ENCODE assay signal across 16 cellular contexts in genomic region chr6:1389791-1390070, GRCh38. TPM values are rescaled to one million over a fixed set of nuclear protein-coding genes. Genes with fewer than 3 reads are reported as not detected.
DNase-seq lines count a peak whose midpoint lies in the region; ATAC-seq and TF ChIP-seq lines count a peak whose summit lies in the region.
"Had no signal": no experiment of that assay in that cellular context is flagged by ENCODE, and none has a peak within 500 bp of the region (broad histone marks: within the 10 kb centered on the region; RNA-seq: fewer than 3 reads in every experiment).

No MANE protein-coding gene starts in this region.

- H3K4me1 ChIP-seq in A673 (ENCODE audit: insufficient read depth, low read length, poor library complexity, severe bottlenecking) (no peaks in the 10 kb centered on the region), HUES48 (ENCODE audit: control insufficient read depth, insufficient read depth, low read length) (peaks cover 20% of the 10 kb centered on the region), esophagus squamous epithelium (peaks cover 16 to 71% (median 19%) of the 10 kb centered on the region in 3 donors), psoas muscle (peaks cover 4% of the 10 kb centered on the region)

- peaks cover 14% of the 10 kb centered on the region for H3K4me1 Mint-ChIP-seq in activated CD4-positive, alpha-beta T cell treated with anti-CD3 and anti-CD28 coated beads, Interleukin-2, amount 10 ng/mL, durations not matched to agents 24 days and 14 days
- peaks cover 4% of the 10 kb centered on the region for H3K4me1 Mint-ChIP-seq in progenitor cell of endocrine pancreas (ENCODE audit: low read depth)

- H3K4me3 ChIP-seq in A673 (ENCODE audit: low read depth, low read length, poor library complexity, severe bottlenecking) (peak overlapping the region; percentile 38), HUES48 (ENCODE audit: low read depth, low read length) (peak overlapping the region; percentile 6; the same call in 1 of the 2 replicates), esophagus squamous epithelium (peak overlapping the region; percentile 42 to 75 (median 54)), psoas muscle (peak overlapping the region; percentile 60)

- no peaks in the 10 kb centered on the region for H3K36me3 Mint-ChIP-seq in activated CD4-positive, alpha-beta T cell treated with anti-CD3 and anti-CD28 coated beads, Interleukin-2, amount 10 ng/mL, durations not matched to agents 24 days and 14 days (ENCODE audit: low read depth)
- no peaks in the 10 kb centered on the region for H3K36me3 Mint-ChIP-seq in progenitor cell of endocrine pancreas (ENCODE audit: insufficient read depth)
- H3K36me3 Mint-ChIP-seq: activated CD8-positive, alpha-beta memory T cell treated with anti-CD3 and anti-CD28 coated beads, Interleukin-2, amount 10 ng/mL, durations not matched to agents 7 days and 5 days had no signal

- no peak for TF ChIP-seq POLR2A in esophagus squamous epithelium (IDR thresholded peaks at IDR 0.05)

- WGBS in esophagus squamous epithelium, 2 donors = no CpG with 5 or more reads among the region's 50 CpGs
- WGBS in psoas muscle, 3 donors = 0 to 1% methylated on average over 21 to 43 of the region's 50 CpGs; no CpG with 5 or more reads in 1 of the 3 donors

- no peaks in the 10 kb centered on the region for H3K9me3 Mint-ChIP-seq in activated CD4-positive, alpha-beta T cell treated with anti-CD3 and anti-CD28 coated beads, Interleukin-2, amount 10 ng/mL, durations not matched to agents 24 days and 14 days
- no peaks in the 10 kb centered on the region for H3K9me3 Mint-ChIP-seq in progenitor cell of endocrine pancreas (ENCODE audit: low read depth)
- H3K9me3 Mint-ChIP-seq: activated naive CD8-positive, alpha-beta T cell treated with anti-CD3 and anti-CD28 coated beads, Interleukin-2, amount 50 U/mL, for 24 hours; IgD-negative memory B cell had no signal

- TF ChIP-seq CTCF in A673 (conservative IDR thresholded peaks at IDR 0.05; ENCODE audit: low read depth, low read length) (no peak), esophagus squamous epithelium (IDR thresholded peaks at IDR 0.05) (no peak), psoas muscle (IDR thresholded peaks at IDR 0.05) (no peak), progenitor cell of endocrine pancreas (IDR thresholded peaks at IDR 0.05; ENCODE audit: unreplicated experiment) (no peak)

- intact Hi-C loops in A673 (cut with micrococcal nuclease; ENCODE audit: unreplicated experiment) (loop anchor here (5.0 to 10.0 kb wide), 2 partner anchors 475 to 662 kb away; no protein-coding TSS in a partner anchor), esophagus squamous epithelium (cut with DNase I) (loop anchor here (10.0 kb wide), 1 partner anchor 665 kb away; no protein-coding TSS in a partner anchor), psoas muscle (cut with DNase I) (loop anchor here in 1 of 2 donors (10.0 kb wide), 1 partner anchor 665 kb away; no protein-coding TSS in a partner anchor)
- intact Hi-C loops in activated CD4-positive, alpha-beta T cell treated with anti-CD3 and anti-CD28 coated beads, Interleukin-2, amount 10 ng/mL, durations not matched to agents 24 days and 14 days (cut with micrococcal nuclease) = loop anchor here (5.0 to 10.0 kb wide), 2 partner anchors 218 to 1835 kb away; partner anchors contain the start of genes FOXC1 and TUBB2B

- H3K9me3 ChIP-seq in A673 (ENCODE audit: low read depth, low read length, poor library complexity, severe bottlenecking) (no peaks in the 10 kb centered on the region), HUES48 (ENCODE audit: control insufficient read depth, insufficient read depth, low read length) (no peaks in the 10 kb centered on the region), esophagus squamous epithelium (no peaks in the 10 kb centered on the region), psoas muscle (no peaks in the 10 kb centered on the region)

- H3K4me3 Mint-ChIP-seq in activated CD4-positive, alpha-beta T cell treated with anti-CD3 and anti-CD28 coated beads, Interleukin-2, amount 10 ng/mL, durations not matched to agents 24 days and 14 days = no peak overlapping the region
- no peak overlapping the region for H3K4me3 Mint-ChIP-seq in progenitor cell of endocrine pancreas (ENCODE audit: low read depth)
- H3K4me3 Mint-ChIP-seq: activated CD8-positive, alpha-beta memory T cell treated with anti-CD3 and anti-CD28 coated beads, Interleukin-2, amount 10 ng/mL, durations not matched to agents 7 days and 5 days had no signal

- peaks cover 76% of the 10 kb centered on the region for H3K27me3 Mint-ChIP-seq in activated CD4-positive, alpha-beta T cell treated with anti-CD3 and anti-CD28 coated beads, Interleukin-2, amount 10 ng/mL, durations not matched to agents 24 days and 14 days
- peaks cover 81% of the 10 kb centered on the region for H3K27me3 Mint-ChIP-seq in progenitor cell of endocrine pancreas

- no peak overlapping the region for H3K9ac ChIP-seq in HUES48 (ENCODE audit: low read depth, low read length)

- H3K27ac ChIP-seq in A673 (ENCODE audit: low read depth, low read length, poor library complexity, severe bottlenecking) (no peak overlapping the region), HUES48 (ENCODE audit: low read depth, low read length) (no peak overlapping the region), esophagus squamous epithelium (peak overlapping the region in 3 of 4 donors; percentile 76 to 95 (median 90)), psoas muscle (no peak overlapping the region)

- H3K36me3 ChIP-seq in A673 (ENCODE audit: insufficient read depth, low read length, poor library complexity, severe bottlenecking) (no peaks in the 10 kb centered on the region), HUES48 (ENCODE audit: control insufficient read depth, insufficient read depth, low read length) (no peaks in the 10 kb centered on the region), esophagus squamous epithelium (no peaks in the 10 kb centered on the region), psoas muscle (ENCODE audit: insufficient read depth in 1 of 2, low read depth in 1 of 2) (no peaks in the 10 kb centered on the region)

- no peak for ATAC-seq in psoas muscle
- ATAC-seq: activated naive CD8-positive, alpha-beta T cell treated with anti-CD3 and anti-CD28 coated beads, Interleukin-2, amount 50 U/mL, for 24 hours had no signal

- CTCF ChIA-PET in A673 (lab: Charles Lee) = no interaction called here

- peaks cover 75% of the 10 kb centered on the region for H3K27me3 ChIP-seq in A673 (replicated peaks; ENCODE audit: insufficient read depth, low read depth, low read length, poor library complexity)
- peaks cover 98% of the 10 kb centered on the region for H3K27me3 ChIP-seq in HUES48 (ENCODE audit: control insufficient read depth, insufficient read depth, low read length)
- peaks cover 9 to 100% (median 16%) of the 10 kb centered on the region in 4 donors for H3K27me3 ChIP-seq in esophagus squamous epithelium
- H3K27me3 ChIP-seq in psoas muscle (ENCODE audit: insufficient read depth in 3 of 3, low read length in 2 of 3) = peaks cover 0 to 90% (median 58%) of the 10 kb centered on the region in 3 donors

- DNase-seq in A673 (ENCODE audit: low spot score) (no peak), esophagus squamous epithelium (lab: John Stamatoyannopoulos, UW) (no peak), psoas muscle (no peak), activated gamma-delta T cell (lab: John Stamatoyannopoulos, UW) (no peak), progenitor cell of endocrine pancreas (ENCODE audit: low spot score, unreplicated experiment) (no peak), amygdala (lab: John Stamatoyannopoulos, UW) (no peak)
- DNase-seq in activated CD4-positive, alpha-beta T cell treated with anti-CD3 and anti-CD28 coated beads, Interleukin-2, amount 10 ng/mL, durations not matched to agents 24 days and 14 days = no peak
- DNase-seq: activated CD8-positive, alpha-beta memory T cell treated with anti-CD3 and anti-CD28 coated beads, Interleukin-2, amount 10 ng/mL, durations not matched to agents 7 days and 5 days; activated naive CD8-positive, alpha-beta T cell treated with anti-CD3 and anti-CD28 coated beads, Interleukin-2, amount 50 U/mL, for 24 hours; NCI-H1417 treated with DMSO at 0.1 percent for 48 hours; SHP77 had no signal

- no TSS peak for BruUV-seq in A673 (replicated peaks; lab: Mats Ljungman, UMichigan)

- POLR2A ChIA-PET in A673 (lab: Charles Lee; ENCODE audit: low non-redundant PET) = no interaction called here

- no peak overlapping the region for H3K27ac Mint-ChIP-seq in activated CD4-positive, alpha-beta T cell treated with anti-CD3 and anti-CD28 coated beads, Interleukin-2, amount 10 ng/mL, durations not matched to agents 24 days and 14 days
- H3K27ac Mint-ChIP-seq in progenitor cell of endocrine pancreas = no peak overlapping the region
- H3K27ac Mint-ChIP-seq: activated CD8-positive, alpha-beta memory T cell treated with anti-CD3 and anti-CD28 coated beads, Interleukin-2, amount 10 ng/mL, durations not matched to agents 7 days and 5 days; activated naive CD8-positive, alpha-beta T cell treated with anti-CD3 and anti-CD28 coated beads, Interleukin-2, amount 50 U/mL, for 24 hours; IgD-negative memory B cell had no signal

RNA-seq across cellular contexts. Expression of gene FOXF2, which starts 0.4 kb away (rescaled TPM):
- total RNA-seq in A673 (2021) = 0.13 TPM in 2 replicates
- total RNA-seq in esophagus squamous epithelium = 10 to 100 TPM in 1 of 4 donors, 1 to 10 TPM in 2, under 1 TPM in 1; 0.34 to 12.4 (median 4.0) TPM
- total RNA-seq in psoas muscle = under 1 TPM; 0.12 to 0.54 (median 0.28) TPM
- under 1 TPM; 0.07 to 0.42 (median 0.17) TPM for polyA plus RNA-seq in psoas muscle
- not detected in 2 replicates for total RNA-seq in activated CD4-positive, alpha-beta T cell treated with anti-CD3 and anti-CD28 coated beads, Interleukin-2, amount 10 ng/mL, durations not matched to agents 24 days and 14 days
- not detected in 2 replicates for total RNA-seq in progenitor cell of endocrine pancreas
- total RNA-seq: activated CD8-positive, alpha-beta memory T cell treated with anti-CD3 and anti-CD28 coated beads, Interleukin-2, amount 10 ng/mL, durations not matched to agents 7 days and 5 days; dermis microvascular lymphatic vessel endothelial cell; lung microvascular endothelial cell; pulmonary artery endothelial cell had no signal
- polyA plus RNA-seq: IgD-negative memory B cell had no signal

Comparison
In these comparisons a context has a peak if more than half of its experiments do, and no peak if none do; other contexts are left out.
1. H3K27ac ChIP-seq: peak in esophagus squamous epithelium (3 of 4); none in A673 (single experiment), HUES48 (single experiment) and psoas muscle (single experiment).
2. H3K4me3 ChIP-seq: peak in every context shown above with its lines; median percentile 60 in psoas muscle; 54 in esophagus squamous epithelium; 38 in A673; 6 in HUES48.